ENCODE assay signal across 9 cellular contexts in the genomic region with DNA sequence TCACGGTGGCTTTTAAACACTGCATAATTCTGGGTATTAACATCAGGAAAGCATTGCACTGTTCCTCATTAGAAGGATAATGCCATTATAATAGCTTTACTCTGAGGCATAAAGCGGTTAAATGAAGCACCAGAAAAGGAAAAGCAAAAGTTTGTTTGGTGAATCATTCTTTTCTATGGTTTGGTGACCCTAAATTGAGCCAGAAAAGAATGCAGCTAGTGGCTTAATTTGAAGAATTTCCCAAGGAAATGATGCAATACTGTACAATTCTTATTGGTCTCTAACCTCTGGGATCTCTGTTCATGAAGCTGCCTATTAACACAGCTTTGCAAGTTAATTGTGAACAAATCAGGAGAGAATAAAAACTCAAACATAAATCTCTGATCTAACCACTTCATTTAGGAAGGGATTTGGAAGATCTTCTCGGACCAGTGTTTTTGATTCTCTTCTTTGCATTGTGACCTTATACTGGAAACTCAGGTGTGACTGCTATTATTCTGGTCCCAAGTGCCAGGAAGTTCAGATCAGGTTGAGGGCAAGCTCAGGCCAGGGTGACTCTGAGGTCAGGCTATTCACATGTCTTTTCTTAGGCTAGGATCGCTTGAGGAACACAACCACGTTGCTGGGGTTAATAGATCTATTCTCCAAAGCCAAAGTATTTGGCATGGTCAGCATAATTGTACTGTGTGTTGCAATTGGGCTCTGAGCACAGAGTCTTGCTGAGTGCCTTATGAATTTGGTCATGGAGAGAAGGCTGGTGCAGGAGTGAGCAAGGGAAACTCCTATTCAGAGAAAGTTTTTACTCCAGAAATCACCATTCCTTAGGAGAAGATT. TPM values are rescaled to one million over a fixed set of nuclear protein-coding genes. Genes with fewer than 3 reads are reported as not detected.
DNase-seq lines count a peak whose midpoint lies in the region; ATAC-seq and TF ChIP-seq lines count a peak whose summit lies in the region.
"Had no signal": no experiment of that assay in that cellular context is flagged by ENCODE, and none has a peak within 500 bp of the region (broad histone marks: within the 10 kb centered on the region; RNA-seq: fewer than 3 reads in every experiment).

No MANE protein-coding gene starts in this region.

- peak overlapping the region; percentile 23; the same call in 1 of the 2 replicates for H3K4me3 ChIP-seq in AG10803 (ENCODE audit: low read length)

- ATAC-seq in GM18519 (IDR thresholded peaks at IDR 0.05; ENCODE audit: low FRiP score, unreplicated experiment): no peak
- ATAC-seq: naive thymus-derived CD4-positive, alpha-beta T cell had no signal

- TF ChIP-seq CTCF in AG10803 (conservative IDR thresholded peaks at IDR 0.05; ENCODE audit: low read length): no peak

- in situ Hi-C loops in T47D (cut with HindIII; ENCODE audit: low pct_unique_long_range_greater_than_20kb, low sequenced_read_pairs): no loop called here

- DNase-seq in AG10803 (ENCODE audit: low read depth) (peak; percentile 97), LoVo (ENCODE audit: low spot score) (peak; percentile 44), T47D (ENCODE audit: low read depth in 1 of 2, low spot score in 1 of 2) (peak; percentile 22 to 60), lung microvascular endothelial cell (ENCODE audit: low read depth in 2 of 2) (peak; percentile 24 to 88), NCI-H2227 (lab: John Stamatoyannopoulos, UW; ENCODE audit: unreplicated experiment) (no peak), NCI-H2107 (lab: John Stamatoyannopoulos, UW) (no peak)
- DNase-seq in activated CD4-positive, alpha-beta T cell treated with anti-CD3 and anti-CD28 coated beads for 1 hour: no peak
- DNase-seq: naive thymus-derived CD4-positive, alpha-beta T cell had no signal

RNA-seq across cellular contexts. Expression of a gene that starts 11.3 kb away (rescaled TPM):
- total RNA-seq in lung microvascular endothelial cell: 66.0 and 80.2 TPM in 2 replicates

Comparison
In these comparisons a context has a peak if more than half of its experiments do, and no peak if none do; other contexts are left out.
1. DNase-seq: peak in AG10803 (single experiment), LoVo (single experiment), T47D (2 of 2) and lung microvascular endothelial cell (2 of 2); none in NCI-H2227 (single experiment), NCI-H2107 (single experiment) and activated CD4-positive, alpha-beta T cell treated with anti-CD3 and anti-CD28 coated beads for 1 hour (single experiment).